32 cellular contexts compared by ENCODE assay signal in the genomic region with DNA sequence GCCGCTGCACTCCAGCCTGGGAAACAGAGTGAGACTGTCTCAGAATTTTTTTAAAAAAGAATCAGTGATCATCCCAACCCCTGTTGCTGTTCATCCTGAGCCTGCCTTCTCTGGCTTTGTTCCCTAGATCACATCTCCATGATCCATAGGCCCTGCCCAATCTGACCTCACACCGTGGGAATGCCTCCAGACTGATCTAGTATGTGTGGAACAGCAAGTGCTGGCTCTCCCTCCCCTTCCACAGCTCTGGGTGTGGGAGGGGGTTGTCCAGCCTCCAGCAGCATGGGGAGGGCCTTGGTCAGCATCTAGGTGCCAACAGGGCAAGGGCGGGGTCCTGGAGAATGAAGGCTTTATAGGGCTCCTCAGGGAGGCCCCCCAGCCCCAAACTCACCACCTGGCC. TPM values are rescaled to one million over a fixed set of nuclear protein-coding genes. Genes with fewer than 3 reads are reported as not detected.
"Had no signal": no experiment of that assay in that cellular context is flagged by ENCODE, and none has a peak within 500 bp of the region (broad histone marks: within the 10 kb centered on the region; RNA-seq: fewer than 3 reads in every experiment).

A gene (plus strand): TSS at position 384 of the 400 bp plus-strand sequence. CDS start 35 bp downstream, outside the sequence.

- H3K4me2 ChIP-seq: KMS-11 had no signal

- H3K9ac ChIP-seq: KMS-11 had no signal

- H3K9me3 ChIP-seq: SJCRH30 had no signal

- H3K27ac ChIP-seq: KMS-11, SJCRH30, SK-N-MC had no signal

- DNase-seq: activated B cell treated with CpG ODN at 0.5 μM for 24 hours; activated CD4-positive, alpha-beta memory T cell treated with anti-CD3 and anti-CD28 coated beads, Interleukin-2, amount 10 ng/mL, durations not matched to agents 7 days and 5 days; activated CD4-positive, alpha-beta T cell treated with anti-CD3 and anti-CD28 coated beads for 4 hours; activated CD4-positive, alpha-beta T cell treated with anti-CD3 and anti-CD28 coated beads, Interleukin-2, amount 50 U/mL, for 1 hour; activated CD4-positive, CD25-positive, alpha-beta regulatory T cell treated with anti-CD3 and anti-CD28 coated beads, Interleukin-2, amount 50 U/mL, for 72 hours; activated CD8-positive, alpha-beta memory T cell treated with anti-CD3 and anti-CD28 coated beads for 24 hours; activated CD8-positive, alpha-beta memory T cell treated with anti-CD3 and anti-CD28 coated beads, Interleukin-2, amount 10 ng/mL, durations not matched to agents 7 days and 5 days; activated CD8-positive, alpha-beta memory T cell treated with anti-CD3 and anti-CD28 coated beads, Interleukin-2, amount 50 U/mL, for 48 hours; activated effector memory CD4-positive, alpha-beta T cell treated with Interleukin-2 at 50 U/mL for 16 hours; activated naive CD4-positive, alpha-beta T cell treated with anti-CD3 and anti-CD28 coated beads, Interleukin-2, amount 10 ng/mL, durations not matched to agents 7 days and 5 days; activated naive CD8-positive, alpha-beta T cell treated with anti-CD3 and anti-CD28 coated beads, Interleukin-2, amount 50 U/mL, for 24 hours; activated T-cell treated with anti-CD3 and anti-CD28 coated beads, Interleukin-2, amount 50 U/mL, for 48 hours; anterior cingulate cortex; caudate nucleus; cerebellar nuclear complex; NCI-H1105; NCI-H1417 treated with DMSO at 0.1 percent for 48 hours; NCI-H187 treated with DMSO at 0.1 percent for 48 hours; NCI-H2081; NCI-H2171 treated with DMSO at 0.1 percent for 48 hours; NCI-H2227 treated with DMSO at 0.1 percent for 48 hours; NCI-H446 treated with DMSO at 0.1 percent for 48 hours; NCI-H524 treated with DMSO at 0.1 percent for 48 hours; SHP77; SJCRH30 had no signal

- H3K36me3 ChIP-seq: SJCRH30 had no signal

- ATAC-seq: activated CD8-positive, alpha-beta memory T cell treated with anti-CD3 and anti-CD28 coated beads, Interleukin-2, amount 10 ng/mL, durations not matched to agents 7 days and 5 days; activated naive CD8-positive, alpha-beta T cell treated with anti-CD3 and anti-CD28 coated beads, Interleukin-2, amount 50 U/mL, for 24 hours; Panc1 had no signal

- H3K4me3 ChIP-seq: SJCRH30, SK-N-MC had no signal

RNA-seq across cellular contexts. Expression of the gene that starts here (rescaled TPM):
- total RNA-seq: LHCN-M2; M059J; RPMI7951; SJCRH30; T-helper 1 cell treated with Interleukin-12 subunit alpha and Interleukin-12 subunit beta and Interleukin-4 antibody, amounts not matched to agents 30 ng/mL and 1 ng/mL, for 36 hours had no signal
